Comparison of ENCODE assay signal across 1 cellular context in the genomic region with DNA sequence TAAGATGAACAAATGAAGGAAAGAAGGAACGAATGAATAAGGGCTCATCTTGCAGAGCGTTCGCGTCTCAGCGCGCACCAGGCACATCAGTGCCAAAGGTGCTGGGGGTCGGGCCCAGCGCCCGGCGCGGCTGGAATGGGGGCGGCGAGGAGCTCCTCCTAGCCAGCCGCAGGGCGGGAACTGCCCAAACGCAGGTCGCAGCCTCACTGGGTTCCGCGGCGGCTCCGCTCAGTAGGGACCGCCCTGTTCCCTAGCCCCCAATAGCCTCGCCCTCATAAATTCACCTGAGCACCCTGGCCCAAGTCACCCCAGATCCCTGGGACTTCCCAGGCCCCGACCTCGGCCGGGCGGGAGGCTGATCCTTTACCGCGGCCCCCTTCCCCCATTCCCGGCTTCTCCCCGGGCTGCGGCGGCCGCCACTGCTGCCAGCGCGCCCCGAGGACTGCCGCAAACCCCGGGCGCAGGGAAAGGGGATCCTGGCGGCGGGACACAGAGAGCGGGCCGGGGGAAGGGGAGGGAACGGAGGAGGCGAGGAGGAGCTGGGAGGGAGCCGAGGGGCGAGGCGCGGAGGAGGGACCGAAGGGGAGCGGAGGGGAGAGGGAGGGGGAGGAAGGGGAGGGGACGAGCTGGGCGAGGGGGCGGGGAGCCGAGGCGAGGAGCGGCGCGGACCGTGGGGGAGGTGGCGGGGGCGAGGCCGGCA.
TF ChIP-seq lines count a peak whose summit lies in the region.

No MANE protein-coding gene starts in this region.

TF ChIP-seq in H1, 55 proteins besides CTCF, POLR2A, EP300 and RAD21:
- TF ChIP-seq, protein P1, sequence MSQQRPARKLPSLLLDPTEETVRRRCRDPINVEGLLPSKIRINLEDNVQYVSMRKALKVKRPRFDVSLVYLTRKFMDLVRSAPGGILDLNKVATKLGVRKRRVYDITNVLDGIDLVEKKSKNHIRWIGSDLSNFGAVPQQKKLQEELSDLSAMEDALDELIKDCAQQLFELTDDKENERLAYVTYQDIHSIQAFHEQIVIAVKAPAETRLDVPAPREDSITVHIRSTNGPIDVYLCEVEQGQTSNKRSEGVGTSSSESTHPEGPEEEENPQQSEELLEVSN (IDR thresholded peaks at IDR 0.05), result peak; percentile 53; the same call in 1 of the 2 replicates
- peak; percentile 94 for TF ChIP-seq KDM4A (IDR thresholded peaks at IDR 0.05; ENCODE audit: low read depth, low read length, severe bottlenecking)
- TF ChIP-seq KDM5A (IDR thresholded peaks at IDR 0.05; ENCODE audit: low read length), result no peak
- peak; percentile 57 for TF ChIP-seq RBBP5 (IDR thresholded peaks at IDR 0.05; ENCODE audit: borderline replicate concordance, low read depth, low read length)
- no peak for TF ChIP-seq SIN3A (conservative IDR thresholded peaks at IDR 0.05 in 1 of 2, IDR thresholded peaks at IDR 0.05 in 1 of 2; ENCODE audit: low read depth in 1 of 2, low read length in 2 of 2)
- TF ChIP-seq ASH2L (IDR thresholded peaks at IDR 0.05; ENCODE audit: low read length), result peak; percentile 64
